ENCODE assay signal across 9 cellular contexts in genomic region chr3:173411288-173412064, GRCh38. TPM values are rescaled to one million over a fixed set of nuclear protein-coding genes. Genes with fewer than 3 reads are reported as not detected.
DNase-seq lines count a peak whose midpoint lies in the region; ATAC-seq and TF ChIP-seq lines count a peak whose summit lies in the region.
"Had no signal": no experiment of that assay in that cellular context is flagged by ENCODE, and none has a peak within 500 bp of the region (broad histone marks: within the 10 kb centered on the region; RNA-seq: fewer than 3 reads in every experiment).

No MANE protein-coding gene starts in this region.

- no peaks in the 10 kb centered on the region for H3K36me3 ChIP-seq in body of pancreas (replicated peaks in 1 of 2; ENCODE audit: insufficient read depth in 1 of 2, low read depth in 2 of 2)
- no peaks in the 10 kb centered on the region for H3K36me3 ChIP-seq in left lung
- H3K36me3 ChIP-seq: ovary had no signal

- 34 to 42% methylated on average over 5 of the region's 5 CpGs for WGBS in body of pancreas, 2 donors

- H3K9me3 ChIP-seq in body of pancreas (no peaks in the 10 kb centered on the region), left lung (no peaks in the 10 kb centered on the region)
- H3K9me3 ChIP-seq: ovary had no signal

- TF ChIP-seq POLR2A in body of pancreas (IDR thresholded peaks at IDR 0.05), result no peak

- H3K4me3 ChIP-seq in body of pancreas (no peak overlapping the region), left lung (no peak overlapping the region)
- H3K4me3 ChIP-seq: ovary had no signal

- intact Hi-C loops in body of pancreas (cut with DNase I), result no loop called here
- intact Hi-C loops in left lung (cut with DNase I), result no loop called here

- H3K27me3 ChIP-seq in body of pancreas, result no peaks in the 10 kb centered on the region
- no peaks in the 10 kb centered on the region for H3K27me3 ChIP-seq in left lung
- H3K27me3 ChIP-seq: ovary had no signal

- no peaks in the 10 kb centered on the region for H3K4me1 ChIP-seq in body of pancreas
- peaks cover 3 to 6% of the 10 kb centered on the region in 2 donors for H3K4me1 ChIP-seq in left lung

- H3K27ac ChIP-seq in body of pancreas (no peak overlapping the region), left lung (no peak overlapping the region)
- H3K27ac ChIP-seq: ovary had no signal

- TF ChIP-seq CTCF in body of pancreas (IDR thresholded peaks at IDR 0.05), result peak in 5 of 7 experiments; percentile 8 to 24 (median 21)
- no peak for TF ChIP-seq CTCF in left lung (IDR thresholded peaks at IDR 0.05)

- DNase-seq in GM04504 (ENCODE audit: low read depth) (peak; percentile 24), NCI-H1105 (lab: John Stamatoyannopoulos, UW) (peak; percentile 73), body of pancreas (peak in 1 of 4 donors; percentile 15), left lung (peak in 1 of 2 donors; percentile 41), CD1c-positive myeloid dendritic cell (ENCODE audit: extremely low spot score) (no peak)

- no peak for ATAC-seq in body of pancreas
- peak; percentile 89 for ATAC-seq in left lung
- no peak for ATAC-seq in GM18502 (IDR thresholded peaks at IDR 0.05; ENCODE audit: poor library complexity, unreplicated experiment)
- ATAC-seq in GM21529 (IDR thresholded peaks at IDR 0.05; ENCODE audit: unreplicated experiment), result no peak
- ATAC-seq in GM18858 (IDR thresholded peaks at IDR 0.05; ENCODE audit: unreplicated experiment), result no peak

RNA-seq across cellular contexts. Expression of gene NLGN1, which starts 13.9 kb away (rescaled TPM):
- total RNA-seq in body of pancreas, result 1 to 10 TPM in 1 of 2 donors, under 1 TPM in 1; 0.52 to 1.3 TPM
- total RNA-seq in left lung, result 1 to 10 TPM; 3.1 to 4.3 TPM

Comparison
In these comparisons a context has a peak if more than half of its experiments do, and no peak if none do; other contexts are left out.
1. CTCF ChIP-seq: peak in body of pancreas (5 of 7); none in left lung (0 of 2).